In the genomic region with DNA sequence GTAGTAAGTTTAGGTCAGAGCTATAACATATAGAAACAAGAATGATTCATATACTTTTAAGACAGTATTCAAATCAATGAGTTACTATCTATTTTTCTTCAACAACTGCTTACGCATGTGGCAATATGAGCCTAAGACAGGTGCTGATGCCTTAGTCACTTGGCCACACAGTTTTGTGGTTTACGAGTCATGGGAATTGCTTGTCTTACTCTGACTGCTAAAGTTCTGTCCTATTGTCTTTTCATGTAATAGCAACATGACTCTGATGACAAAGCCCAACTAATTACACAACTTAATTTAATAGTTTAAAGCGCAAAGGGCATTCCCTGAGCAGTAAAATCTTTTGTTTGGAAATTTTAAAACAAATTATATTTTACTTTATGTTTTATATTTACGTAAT, we compare ENCODE assay signal across 9 cellular contexts.
DNase-seq lines count a peak whose midpoint lies in the region; ATAC-seq, FAIRE-seq and TF ChIP-seq lines count a peak whose summit lies in the region.
"Had no signal": no experiment of that assay in that cellular context is flagged by ENCODE, and none has a peak within 500 bp of the region (broad histone marks: within the 10 kb centered on the region; RNA-seq: fewer than 3 reads in every experiment).

No MANE protein-coding gene starts in this region.

- BruUV-seq in HepG2 (replicated peaks; lab: Mats Ljungman, UMichigan) (no TSS peak), IMR-90 (replicated peaks; lab: Mats Ljungman, UMichigan) (no TSS peak)

- no peak overlapping the region for H3K18ac ChIP-seq in IMR-90 (ENCODE audit: low read depth, low read length)

- POLR2A ChIA-PET in HepG2 (lab: Yijun Ruan, JAX): no interaction called here
- POLR2A ChIA-PET in IMR-90 (lab: Charles Lee; ENCODE audit: unreplicated experiment): no interaction called here

- H3K14ac ChIP-seq in IMR-90 (replicated peaks; ENCODE audit: low read depth, low read length): no peak overlapping the region

- H2BK120ac ChIP-seq in IMR-90 (ENCODE audit: low read depth, low read length): no peak overlapping the region

- H3K4me3 ChIP-seq in HepG2 (replicated peaks in 1 of 3; ENCODE audit: insufficient read depth in 1 of 3, low read depth in 2 of 3, low read length in 3 of 3) (no peak overlapping the region), right lobe of liver (no peak overlapping the region), IMR-90 (ENCODE audit: insufficient read depth, low read depth, low read length) (no peak overlapping the region), choroid plexus epithelial cell (ENCODE audit: low read depth, low read length) (no peak overlapping the region)

- WGBS in HepG2 (ENCODE audit: low lambda C conversion rate): 97% methylated on average over 4 of the region's 4 CpGs
- 80% methylated on average over 4 of the region's 4 CpGs for WGBS in right lobe of liver (ENCODE audit: insufficient coverage, low coverage, low lambda C conversion rate, missing lambda C conversion rate)
- WGBS in IMR-90 (ENCODE audit: extremely low coverage in 2 of 2, insufficient read length in 1 of 2), 2 experiments: no CpG with 5 or more reads among the region's 4 CpGs

- TF ChIP-seq POLR2A in HepG2 (IDR thresholded peaks at IDR 0.05; ENCODE audit: insufficient read depth in 1 of 2, low read depth in 2 of 2, low read length in 2 of 2) (no peak), right lobe of liver (IDR thresholded peaks at IDR 0.05) (no peak), IMR-90 (IDR thresholded peaks at IDR 0.05; ENCODE audit: low read depth, low read length) (no peak)

- intact Hi-C loops in HepG2 (cut with micrococcal nuclease; ENCODE audit: unreplicated experiment) (no loop called here), right lobe of liver (cut with DNase I) (no loop called here), IMR-90 (cut with micrococcal nuclease) (loop anchor here (10.0 kb wide), 1 partner anchor 924 kb away; no protein-coding TSS in a partner anchor), cardiac septum (cut with DNase I) (no loop called here)

- H3K9ac ChIP-seq in HepG2 (ENCODE audit: insufficient read depth, low read depth, low read length) (no peak overlapping the region), IMR-90 (ENCODE audit: low read depth, low read length) (no peak overlapping the region)

- H3K9me1 ChIP-seq in IMR-90 (ENCODE audit: insufficient read depth, low read length): no peaks in the 10 kb centered on the region

- no peaks in the 10 kb centered on the region for H3K27me3 ChIP-seq in HepG2 (ENCODE audit: control insufficient read depth in 1 of 2, insufficient read depth in 2 of 2, low read length in 2 of 2)
- H3K27me3 ChIP-seq in right lobe of liver: no peaks in the 10 kb centered on the region
- H3K27me3 ChIP-seq in IMR-90 (ENCODE audit: control insufficient read depth, insufficient read depth, low read length): peaks cover 4% of the 10 kb centered on the region; the same call in 1 of the 2 replicates

- H2BK15ac ChIP-seq in IMR-90 (ENCODE audit: low read depth, low read length): no peak overlapping the region

- no peak overlapping the region for H4K5ac ChIP-seq in IMR-90 (ENCODE audit: low read depth, low read length)

- no peak overlapping the region for H2BK20ac ChIP-seq in IMR-90 (ENCODE audit: low read depth, low read length)

- no peak for TF ChIP-seq CTCF in HepG2 (CRISPR knock-in tag; IDR thresholded peaks at IDR 0.05)
- no peak for TF ChIP-seq CTCF in right lobe of liver (IDR thresholded peaks at IDR 0.05)
- TF ChIP-seq CTCF in IMR-90 (conservative IDR thresholded peaks at IDR 0.05; ENCODE audit: low read depth, low read length): no peak
- no peak for TF ChIP-seq CTCF in choroid plexus epithelial cell (conservative IDR thresholded peaks at IDR 0.05; ENCODE audit: low read depth, low read length)

- H3K4me1 ChIP-seq in HepG2 (ENCODE audit: insufficient read depth, low read length) (peaks cover 25% of the 10 kb centered on the region), right lobe of liver (peaks cover 0 to 4% (median 0%) of the 10 kb centered on the region in 4 donors), IMR-90 (ENCODE audit: control insufficient read depth, insufficient read depth, low read length) (no peaks in the 10 kb centered on the region)

- dilution Hi-C loops in IMR-90 (cut with HindIII; ENCODE audit: low sequenced_read_pairs, unreplicated experiment): no loop called here

- H3K9me3 ChIP-seq in HepG2 (ENCODE audit: low read length) (no peaks in the 10 kb centered on the region), right lobe of liver (no peaks in the 10 kb centered on the region), IMR-90 (ENCODE audit: control insufficient read depth, insufficient read depth, low read length) (no peaks in the 10 kb centered on the region)

- H2BK5ac ChIP-seq in IMR-90 (ENCODE audit: low read depth, low read length, poor library complexity, severe bottlenecking): no peak overlapping the region

- H3K36me3 ChIP-seq in HepG2 (replicated peaks in 1 of 2; ENCODE audit: control insufficient read depth in 1 of 2, insufficient read depth in 2 of 2, low read length in 2 of 2) (peaks cover 3% of the 10 kb centered on the region in 2 experiments; a peak in 2 of 5 replicates), right lobe of liver (no peaks in the 10 kb centered on the region), IMR-90 (ENCODE audit: control insufficient read depth, insufficient read depth, low read length) (no peaks in the 10 kb centered on the region)

- ATAC-seq in HepG2 (no peak), right lobe of liver (no peak), IMR-90 (ENCODE audit: low read depth) (0 out of 2 replicates have a peak, but pooled peaks have one; percentile 42), HG02798 (IDR thresholded peaks at IDR 0.05; ENCODE audit: poor library complexity, unreplicated experiment) (no peak)

- no peak overlapping the region for H3K4ac ChIP-seq in IMR-90 (ENCODE audit: low read depth, low read length)

- H2AFZ ChIP-seq in HepG2 (ENCODE audit: low read length): no peak overlapping the region
- H2AFZ ChIP-seq in IMR-90 (replicated peaks; ENCODE audit: low read length, poor library complexity): no peak overlapping the region

- H3K79me1 ChIP-seq in IMR-90 (ENCODE audit: low read depth in 1 of 2, low read length in 2 of 2): no peaks in the 10 kb centered on the region

- CTCF ChIA-PET in HepG2 (lab: Yijun Ruan, JAX; ENCODE audit: low intra/inter-chr PET ratio, low total read pairs): no interaction called here
- CTCF ChIA-PET in IMR-90 (lab: Yijun Ruan, JAX): no interaction called here

- no peak overlapping the region for H3K4me2 ChIP-seq in HepG2 (ENCODE audit: low read depth, low read length)
- H3K4me2 ChIP-seq in IMR-90 (ENCODE audit: low read depth, low read length): no peak overlapping the region

- H3K79me2 ChIP-seq in HepG2 (ENCODE audit: insufficient read depth, low read length): no peaks in the 10 kb centered on the region

- no peak overlapping the region for H3K23ac ChIP-seq in IMR-90 (ENCODE audit: low read depth, low read length)

- H2AK5ac ChIP-seq in IMR-90 (ENCODE audit: low read depth, low read length): no peak overlapping the region

- H4K20me1 ChIP-seq in HepG2 (ENCODE audit: insufficient read depth, low read length) (no peaks in the 10 kb centered on the region), IMR-90 (ENCODE audit: insufficient read depth, low read length) (no peaks in the 10 kb centered on the region)

- H4K91ac ChIP-seq in IMR-90 (ENCODE audit: insufficient read depth, low read depth, low read length): no peak overlapping the region

- no peak overlapping the region for H4K8ac ChIP-seq in IMR-90 (ENCODE audit: low read depth in 2 of 2, low read length in 2 of 2)

- no peak overlapping the region for H3K56ac ChIP-seq in IMR-90 (ENCODE audit: extremely low read depth, insufficient read depth, low read length)

- H2AK9ac ChIP-seq in IMR-90 (replicated peaks; ENCODE audit: low read depth, low read length, poor library complexity): no peak overlapping the region

- DNase-seq in HepG2 (ENCODE audit: low spot score) (peak; percentile 52), right lobe of liver (no peak), IMR-90 (peak; percentile 96), choroid plexus epithelial cell (ENCODE audit: low read depth) (peak; percentile 83), urothelium cell line (ENCODE audit: low spot score) (peak; percentile 61), cardiac septum (ENCODE audit: low spot score) (no peak), DMS79 treated with DMSO at 0.1 percent for 48 hours (lab: John Stamatoyannopoulos, UW) (no peak)
- DNase-seq: NCI-H146 had no signal

- no peak for TF ChIP-seq EP300 in HepG2 (IDR thresholded peaks at IDR 0.05; ENCODE audit: low read depth in 2 of 2, low read length in 2 of 2)
- no peak for TF ChIP-seq EP300 in HepG2 (CRISPR knock-in tag; IDR thresholded peaks at IDR 0.05; ENCODE audit: borderline replicate concordance)

- H3K27ac ChIP-seq in HepG2 (ENCODE audit: extremely low read length, insufficient read depth, low read length) (no peak overlapping the region), right lobe of liver (no peak overlapping the region), IMR-90 (ENCODE audit: insufficient read depth, low read length) (no peak overlapping the region)

- FAIRE-seq in HepG2 (lab: Jason Lieb, UNC): no peak
- no peak for FAIRE-seq in urothelium cell line (lab: Jason Lieb, UNC)

- in situ Hi-C loops in HepG2 (cut with HindIII; ENCODE audit: extremely low pct_ligation_motif_present, low pct_unique_long_range_greater_than_20kb): no loop called here
- in situ Hi-C loops in IMR-90 (cut with MboI; ENCODE audit: low sequenced_read_pairs): no loop called here

- TF ChIP-seq RAD21 in HepG2 (CRISPR knock-in tag; IDR thresholded peaks at IDR 0.05) (no peak), IMR-90 (IDR thresholded peaks at IDR 0.05; ENCODE audit: low read length) (no peak)

TF ChIP-seq in HepG2, 621 proteins besides CTCF, POLR2A, EP300 and RAD21:
- TF ChIP-seq MAF1 (CRISPR knock-in tag; IDR thresholded peaks at IDR 0.05; ENCODE audit: borderline replicate concordance) (no peak), SOX13 (IDR thresholded peaks at IDR 0.05) (no peak), SOX13 (CRISPR knock-in tag; conservative IDR thresholded peaks at IDR 0.05 in 1 of 2, IDR thresholded peaks at IDR 0.05 in 1 of 2) (peak in 1 of 2 experiments; percentile 38; a peak in 1 of 4 replicates), FOSL2 (CRISPR knock-in tag; IDR thresholded peaks at IDR 0.05) (peak; percentile 55)

TF ChIP-seq in IMR-90, 13 proteins besides CTCF, POLR2A, EP300 and RAD21:
- TF ChIP-seq FOS (IDR thresholded peaks at IDR 0.05; ENCODE audit: low read depth, low read length) (peak; percentile 48; the same call in 1 of the 2 replicates), BHLHE40 (IDR thresholded peaks at IDR 0.05; ENCODE audit: low read depth, low read length) (peak; percentile 60; the same call in 1 of the 2 replicates), MXI1 (IDR thresholded peaks at IDR 0.05; ENCODE audit: borderline replicate concordance, low read depth, low read length) (no peak), CEBPB (IDR thresholded peaks at IDR 0.05; ENCODE audit: low read depth, low read length) (peak; percentile 71), NFE2L2 (IDR thresholded peaks at IDR 0.05; ENCODE audit: low read depth, low read length) (no peak), MAZ (IDR thresholded peaks at IDR 0.05; ENCODE audit: borderline replicate concordance, low read depth, low read length) (no peak)

Comparison
In these comparisons a context has a peak if more than half of its experiments do, and no peak if none do; other contexts are left out.
1. DNase-seq: peak in HepG2 (single experiment), IMR-90 (single experiment), choroid plexus epithelial cell (single experiment) and urothelium cell line (single experiment); none in right lobe of liver (0 of 3), cardiac septum (single experiment) and DMS79 treated with DMSO at 0.1 percent for 48 hours (single experiment).